8 cellular contexts compared by ENCODE assay signal in genomic region chr7:120554960-120555571, GRCh38.
DNase-seq lines count a peak whose midpoint lies in the region; ATAC-seq and TF ChIP-seq lines count a peak whose summit lies in the region.

No MANE protein-coding gene starts in this region.

- DNase-seq in GM03348 (ENCODE audit: low spot score), result peak; percentile 68
- peak; percentile 86 for DNase-seq in NCI-H69 (lab: John Stamatoyannopoulos, UW)
- peak; percentile 65 to 77 for DNase-seq in cardiac fibroblast (ENCODE audit: low read depth in 2 of 2)
- DNase-seq in lung (ENCODE audit: low spot score), result peak; percentile 38
- DNase-seq in DMS79 treated with DMSO at 0.1 percent for 48 hours (lab: John Stamatoyannopoulos, UW), result no peak
- DNase-seq in NCI-H2107 treated with DMSO at 0.1 percent for 48 hours (lab: John Stamatoyannopoulos, UW; ENCODE audit: unreplicated experiment), result no peak

- no peaks in the 10 kb centered on the region for H3K4me1 ChIP-seq in lung (ENCODE audit: control insufficient read depth in 2 of 2, insufficient read depth in 2 of 2, low read length in 2 of 2)

- H3K36me3 ChIP-seq in lung (ENCODE audit: control insufficient read depth in 2 of 2, insufficient read depth in 2 of 2, low read length in 2 of 2), result no peaks in the 10 kb centered on the region

- no peaks in the 10 kb centered on the region for H3K27me3 ChIP-seq in lung (ENCODE audit: control insufficient read depth, insufficient read depth)

- ATAC-seq in GM21360 (IDR thresholded peaks at IDR 0.05; ENCODE audit: unreplicated experiment) (peak; percentile 82), HG03520 (IDR thresholded peaks at IDR 0.05; ENCODE audit: unreplicated experiment) (peak; percentile 60), lung (ENCODE audit: insufficient read depth, low FRiP score) (peak; percentile 41)

- TF ChIP-seq CTCF in cardiac fibroblast (IDR thresholded peaks at IDR 0.05; ENCODE audit: low read depth, low read length), result peak; percentile 62
- TF ChIP-seq CTCF in lung (IDR thresholded peaks at IDR 0.05; ENCODE audit: control extremely low read depth, extremely low read depth), result no peak

- H3K4me3 ChIP-seq in cardiac fibroblast (replicated peaks in 1 of 2; ENCODE audit: low read depth in 2 of 2, low read length in 2 of 2) (no peak overlapping the region), lung (no peak overlapping the region)

- no peak overlapping the region for H3K27ac ChIP-seq in lung (ENCODE audit: low read depth in 1 of 2, low read length in 1 of 2)

- H3K9me3 ChIP-seq in lung (ENCODE audit: control insufficient read depth in 2 of 2, insufficient read depth in 1 of 2, low read length in 1 of 2), result no peaks in the 10 kb centered on the region

Comparison
In these comparisons a context has a peak if more than half of its experiments do, and no peak if none do; other contexts are left out.
1. DNase-seq: peak in GM03348 (single experiment), NCI-H69 (single experiment), cardiac fibroblast (2 of 2) and lung (single experiment); none in DMS79 treated with DMSO at 0.1 percent for 48 hours (single experiment) and NCI-H2107 treated with DMSO at 0.1 percent for 48 hours (single experiment).
2. Peak in every context shown above with its lines, with median percentiles within 50 percentile points of each other: ATAC-seq.